24 cellular contexts compared by ENCODE assay signal in the genomic region with DNA sequence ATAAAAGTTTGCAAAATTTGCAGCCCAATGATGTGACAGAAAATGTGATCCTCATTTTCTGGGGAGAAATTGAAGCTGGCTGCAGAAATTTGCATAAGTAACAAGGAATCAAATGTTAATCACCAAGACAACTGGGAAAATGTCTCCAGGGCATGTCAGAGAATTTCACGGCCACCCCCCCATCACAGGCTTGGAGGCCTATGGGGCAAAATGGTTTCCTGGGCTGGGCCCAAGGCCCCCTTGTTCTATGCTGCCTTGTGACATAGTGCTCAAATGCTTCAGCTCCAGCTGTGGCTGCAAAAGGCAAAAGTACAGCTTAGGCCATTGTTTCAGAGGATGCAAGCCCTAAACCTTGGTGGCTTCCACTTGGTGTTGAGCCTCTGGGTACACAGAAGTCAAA.
"Had no signal": no experiment of that assay in that cellular context is flagged by ENCODE, and none has a peak within 500 bp of the region (broad histone marks: within the 10 kb centered on the region; RNA-seq: fewer than 3 reads in every experiment).

No MANE protein-coding gene starts in this region.

- H3K27me3 ChIP-seq: stomach, suprapubic skin, testis, thyroid gland, tibial artery, tibial nerve, transverse colon, upper lobe of left lung, upper lobe of right lung, uterus, vagina had no signal

- DNase-seq: stimulated activated CD4-positive, alpha-beta T cell treated with anti-CD3 and anti-CD28 coated beads, Interleukin-2, amount 100 ng/mL, for 48 hours; stimulated activated CD4-positive, alpha-beta T cell treated with anti-CD3 and anti-CD28 coated beads, Interleukin-4, amount 100 ng/mL, for 1 hour; stimulated activated CD4-positive, alpha-beta T cell treated with anti-CD3 and anti-CD28 coated beads, Interleukin-4, amount 100 ng/mL, for 24 hours; stimulated activated CD4-positive, alpha-beta T cell treated with anti-CD3 and anti-CD28 coated beads, Interleukin-4, amount 100 ng/mL, for 4 hours; stimulated activated CD8-positive, alpha-beta memory T cell treated with anti-CD3 and anti-CD28 coated beads, Interleukin-4, amount 100 ng/mL, for 48 hours; stimulated activated naive B cell treated with anti-CD40 and anti-IgM and Interleukin-4, amounts not matched to agents 10 μg/mL and 1 μg/mL and 100 μg/mL, for 72 hours; stimulated activated naive CD4-positive, alpha-beta T cell; stimulated activated naive CD4-positive, alpha-beta T cell treated with Interleukin-2 at 50 U/mL for 16 hours; stimulated activated naive CD8-positive, alpha-beta T cell treated with anti-CD3 and anti-CD28 coated beads, Interleukin-15, amount 100 ng/mL, for 72 hours; stimulated activated naive CD8-positive, alpha-beta T cell treated with anti-CD3 and anti-CD28 coated beads, Interleukin-15, Interleukin-2, amounts not matched to agents 100 U/mL and 50 U/mL, for 24 hours; stomach; substantia nigra; testis; thyroid gland; tibial artery; transverse colon; trophoblast cell; upper lobe of left lung; upper lobe of right lung; uterus had no signal

- H3K4me3 ChIP-seq: stomach, suprapubic skin, testis, thoracic aorta, thyroid gland, tibial artery, tibial nerve, transverse colon, upper lobe of left lung, upper lobe of right lung, uterus, vagina had no signal

- H3K4me1 ChIP-seq: stomach, suprapubic skin, testis, thyroid gland, tibial artery, tibial nerve, transverse colon, upper lobe of left lung, upper lobe of right lung, uterus, vagina had no signal

- H3K9me3 ChIP-seq: suprapubic skin, testis, thoracic aorta, thyroid gland, tibial artery, upper lobe of right lung, uterus, vagina had no signal

- H3K36me3 ChIP-seq: stomach, suprapubic skin, thoracic aorta, thyroid gland, tibial artery, tibial nerve, transverse colon, upper lobe of left lung, upper lobe of right lung, uterus, vagina had no signal

- H3K27ac ChIP-seq: stomach, suprapubic skin, testis, thoracic aorta, thyroid gland, tibial artery, tibial nerve, transverse colon, upper lobe of left lung, upper lobe of right lung, uterus, vagina had no signal
